8 cellular contexts compared by ENCODE assay signal in genomic region chr13:21637296-21637695, GRCh38. TPM values are rescaled to one million over a fixed set of nuclear protein-coding genes. Genes with fewer than 3 reads are reported as not detected.
DNase-seq lines count a peak whose midpoint lies in the region; ATAC-seq and TF ChIP-seq lines count a peak whose summit lies in the region.

No MANE protein-coding gene starts in this region.

- H4K8ac ChIP-seq in IMR-90 (ENCODE audit: low read depth in 2 of 2, low read length in 2 of 2): no peak overlapping the region

- in situ Hi-C loops in IMR-90 (cut with MboI; ENCODE audit: low sequenced_read_pairs): loop anchor here (25.0 kb wide), 3 partner anchors 1150 to 1675 kb away; no protein-coding TSS in a partner anchor

- ATAC-seq in CD4-positive, alpha-beta T cell (ENCODE audit: poor library complexity): peak; percentile 61
- peak; percentile 32; the same call in 1 of the 2 replicates for ATAC-seq in IMR-90 (ENCODE audit: low read depth)
- no peak for ATAC-seq in GM21367 (IDR thresholded peaks at IDR 0.05; ENCODE audit: unreplicated experiment)
- ATAC-seq in HG03442 (IDR thresholded peaks at IDR 0.05; ENCODE audit: unreplicated experiment): no peak

- H3K27ac ChIP-seq in CD4-positive, alpha-beta T cell (ENCODE audit: low read depth, low read length): no peak overlapping the region
- H3K27ac ChIP-seq in IMR-90 (ENCODE audit: insufficient read depth, low read length): no peak overlapping the region
- no peak overlapping the region for H3K27ac ChIP-seq in SK-N-SH (ENCODE audit: low read depth in 2 of 2, low read length in 1 of 2)
- peak overlapping the region; percentile 31 for H3K27ac ChIP-seq in colonic mucosa

- peaks cover 8% of the 10 kb centered on the region for H3K27me3 ChIP-seq in CD4-positive, alpha-beta T cell (ENCODE audit: control insufficient read depth, insufficient read depth, low read length)
- H3K27me3 ChIP-seq in IMR-90 (ENCODE audit: control insufficient read depth, insufficient read depth, low read length) (peaks cover 2% of the 10 kb centered on the region), SK-N-SH (ENCODE audit: insufficient read depth) (peaks cover 25% of the 10 kb centered on the region), colonic mucosa (no peaks in the 10 kb centered on the region)

- no peak for TF ChIP-seq CTCF in CD4-positive, alpha-beta T cell (IDR thresholded peaks at IDR 0.05)
- no peak for TF ChIP-seq CTCF in IMR-90 (conservative IDR thresholded peaks at IDR 0.05; ENCODE audit: low read depth, low read length)
- no peak for TF ChIP-seq CTCF in SK-N-SH (IDR thresholded peaks at IDR 0.05)
- no peak for TF ChIP-seq CTCF in colonic mucosa (IDR thresholded peaks at IDR 0.05)

- peak overlapping the region; percentile 42 for H3K4me3 Mint-ChIP-seq in CD4-positive, alpha-beta T cell

- H3F3A ChIP-seq in SK-N-SH (replicated peaks; ENCODE audit: insufficient read depth): no peaks in the 10 kb centered on the region

- no peak overlapping the region for H4K91ac ChIP-seq in IMR-90 (ENCODE audit: insufficient read depth, low read depth, low read length)

- H2BK120ac ChIP-seq in IMR-90 (ENCODE audit: low read depth, low read length): no peak overlapping the region

- H3K36me3 ChIP-seq in IMR-90 (ENCODE audit: control insufficient read depth, insufficient read depth, low read length) (no peaks in the 10 kb centered on the region), SK-N-SH (replicated peaks in 1 of 2; ENCODE audit: control insufficient read depth in 1 of 2, insufficient read depth in 2 of 2, low read length in 1 of 2) (no peaks in the 10 kb centered on the region), colonic mucosa (no peaks in the 10 kb centered on the region)

- H2BK20ac ChIP-seq in IMR-90 (ENCODE audit: low read depth, low read length): no peak overlapping the region

- no peak overlapping the region for H3K56ac ChIP-seq in IMR-90 (ENCODE audit: extremely low read depth, insufficient read depth, low read length)

- no peaks in the 10 kb centered on the region for H4K20me1 ChIP-seq in IMR-90 (ENCODE audit: insufficient read depth, low read length)
- no peaks in the 10 kb centered on the region for H4K20me1 ChIP-seq in SK-N-SH (ENCODE audit: insufficient read depth)

- H3K9me1 ChIP-seq in IMR-90 (ENCODE audit: insufficient read depth, low read length): no peaks in the 10 kb centered on the region; the same call in 1 of the 2 replicates

- no peaks in the 10 kb centered on the region for H3K79me1 ChIP-seq in IMR-90 (ENCODE audit: low read depth in 1 of 2, low read length in 2 of 2)

- no peak for TF ChIP-seq EP300 in SK-N-SH (IDR thresholded peaks at IDR 0.05; ENCODE audit: borderline replicate concordance in 1 of 2, low read depth in 1 of 2, low read length in 1 of 2)

- no CpG with 5 or more reads among the region's 13 CpGs for WGBS in IMR-90 (ENCODE audit: extremely low coverage in 2 of 2, insufficient read length in 1 of 2), 2 experiments
- 3% methylated on average over 9 of the region's 13 CpGs for WGBS in SK-N-SH (ENCODE audit: low lambda C conversion rate)

- intact Hi-C loops in CD4-positive, alpha-beta T cell (cut with DNase I, micrococcal nuclease): loop anchor here (5.0 to 10.0 kb wide), 8 partner anchors 35 to 1385 kb away; partner anchors contain the start of gene FGF9 (in 1 of the 2)
- intact Hi-C loops in IMR-90 (cut with micrococcal nuclease) (loop anchor here (5.0 kb wide), 2 partner anchors 35 to 550 kb away; partner anchors contain the start of gene FGF9), colonic mucosa (cut with DNase I) (loop anchor here (10.0 kb wide), 1 partner anchor 468 kb away; no protein-coding TSS in a partner anchor)

- no peaks in the 10 kb centered on the region for H3K9me2 ChIP-seq in SK-N-SH

- POLR2A ChIA-PET in CD4-positive, alpha-beta T cell (lab: Charles Lee): interaction anchor here (1.0 to 3.3 kb wide), 4 partner anchors 33 to 641 kb away, joined by 4 to 20 read pairs (median 9); partner anchors contain the start of genes FGF9 and MICU2
- POLR2A ChIA-PET in IMR-90 (lab: Charles Lee; ENCODE audit: unreplicated experiment) (no interaction called here), SK-N-SH (lab: Yijun Ruan, JAX) (no interaction called here)

- no peak overlapping the region for H3K23ac ChIP-seq in IMR-90 (ENCODE audit: low read depth, low read length)

- H2AFZ ChIP-seq in IMR-90 (replicated peaks; ENCODE audit: low read length, poor library complexity) (peak overlapping the region; percentile 48), SK-N-SH (ENCODE audit: low read depth) (no peak overlapping the region)

- H3K4me3 ChIP-seq in IMR-90 (ENCODE audit: insufficient read depth, low read depth, low read length) (no peak overlapping the region), SK-N-SH (ENCODE audit: low read depth in 2 of 2, low read length in 1 of 2) (no peak overlapping the region), colonic mucosa (no peak overlapping the region)

- H3K27ac Mint-ChIP-seq in CD4-positive, alpha-beta T cell: no peak overlapping the region

- H3K4me2 ChIP-seq in IMR-90 (ENCODE audit: low read depth, low read length) (no peak overlapping the region), SK-N-SH (0 out of 2 replicates have a peak overlapping the region, but pooled peaks have one; percentile 48)

- H2AK9ac ChIP-seq in IMR-90 (replicated peaks; ENCODE audit: low read depth, low read length, poor library complexity): peak overlapping the region; percentile 69

- TF ChIP-seq POLR2A in IMR-90 (IDR thresholded peaks at IDR 0.05; ENCODE audit: low read depth, low read length): no peak

- H4K5ac ChIP-seq in IMR-90 (ENCODE audit: low read depth, low read length): no peak overlapping the region

- no peak overlapping the region for H3K4ac ChIP-seq in IMR-90 (ENCODE audit: low read depth, low read length)

- H2BK15ac ChIP-seq in IMR-90 (ENCODE audit: low read depth, low read length): no peak overlapping the region

- H3K4me1 ChIP-seq in IMR-90 (ENCODE audit: control insufficient read depth, insufficient read depth, low read length): peaks cover 3% of the 10 kb centered on the region; the same call in 1 of the 2 replicates
- H3K4me1 ChIP-seq in SK-N-SH (ENCODE audit: control insufficient read depth in 1 of 2, insufficient read depth in 2 of 2, low read depth in 1 of 2, low read length in 1 of 2): peaks cover 0 to 7% of the 10 kb centered on the region in 2 experiments; a peak in 1 of 4 replicates
- H3K4me1 ChIP-seq in colonic mucosa: no peaks in the 10 kb centered on the region

- H3K9ac ChIP-seq in IMR-90 (ENCODE audit: low read depth, low read length): no peak overlapping the region
- H3K9ac ChIP-seq in SK-N-SH: no peak overlapping the region
- no peak overlapping the region for H3K9ac ChIP-seq in colonic mucosa (ENCODE audit: low read depth in 2 of 2, low read length in 2 of 2)

- H2BK5ac ChIP-seq in IMR-90 (ENCODE audit: low read depth, low read length, poor library complexity, severe bottlenecking): no peak overlapping the region

- H3K36me3 Mint-ChIP-seq in CD4-positive, alpha-beta T cell (ENCODE audit: low read depth): no peaks in the 10 kb centered on the region

- BruUV-seq in IMR-90 (replicated peaks; lab: Mats Ljungman, UMichigan): no TSS peak

- H3K4me1 Mint-ChIP-seq in CD4-positive, alpha-beta T cell (ENCODE audit: low read depth): no peaks in the 10 kb centered on the region

- no peaks in the 10 kb centered on the region for H3K79me2 ChIP-seq in SK-N-SH (ENCODE audit: insufficient read depth)

- no peak overlapping the region for H3K14ac ChIP-seq in IMR-90 (replicated peaks; ENCODE audit: low read depth, low read length)

- H3K27me3 Mint-ChIP-seq in CD4-positive, alpha-beta T cell: peaks cover 19% of the 10 kb centered on the region

- dilution Hi-C loops in IMR-90 (cut with HindIII; ENCODE audit: low sequenced_read_pairs, unreplicated experiment): no loop called here

- H3K9me3 ChIP-seq in CD4-positive, alpha-beta T cell (ENCODE audit: control insufficient read depth, low read length): no peaks in the 10 kb centered on the region
- H3K9me3 ChIP-seq in IMR-90 (ENCODE audit: control insufficient read depth, insufficient read depth, low read length) (no peaks in the 10 kb centered on the region), SK-N-SH (no peaks in the 10 kb centered on the region), colonic mucosa (no peaks in the 10 kb centered on the region)

- no peak overlapping the region for H3K18ac ChIP-seq in IMR-90 (ENCODE audit: low read depth, low read length)

- peak in 7 of 10 experiments; percentile 7 to 38 (median 20) for DNase-seq in CD4-positive, alpha-beta T cell
- DNase-seq in IMR-90 (peak; percentile 43), SK-N-SH (no peak), colonic mucosa (peak; percentile 88), germinal center (ENCODE audit: low spot score) (no peak)
- DNase-seq in stimulated activated CD8-positive, alpha-beta memory T cell treated with anti-CD3 and anti-CD28 coated beads, Interleukin-7, amount 100 ng/mL, for 24 hours (ENCODE audit: low read depth): peak; percentile 6

- no peaks in the 10 kb centered on the region for H3K9me3 Mint-ChIP-seq in CD4-positive, alpha-beta T cell

- CTCF ChIA-PET in CD4-positive, alpha-beta T cell (lab: Charles Lee): interaction anchor here (1.4 to 1.8 kb wide), 5 partner anchors 28 to 642 kb away, joined by 3 to 13 read pairs (median 5); partner anchors contain the start of gene FGF9
- CTCF ChIA-PET in IMR-90 (lab: Yijun Ruan, JAX): interaction anchor here (1.3 to 1.7 kb wide), 4 partner anchors 11 to 640 kb away, joined by 3 to 5 read pairs (median 4); no protein-coding TSS in a partner anchor
- CTCF ChIA-PET in SK-N-SH (lab: Yijun Ruan, JAX): interaction anchor here (0.9 to 3.8 kb wide), 16 partner anchors 10 to 1158 kb away, joined by 3 to 53 read pairs (median 8); partner anchors contain the start of gene MICU2

- no peak overlapping the region for H2AK5ac ChIP-seq in IMR-90 (ENCODE audit: low read depth, low read length)

- no peak for TF ChIP-seq RAD21 in IMR-90 (IDR thresholded peaks at IDR 0.05; ENCODE audit: low read length)
- TF ChIP-seq RAD21 in SK-N-SH (IDR thresholded peaks at IDR 0.05; ENCODE audit: low read length): no peak

RNA-seq across cellular contexts. Expression of gene MICU2, which starts 33.3 kb away (rescaled TPM):
- total RNA-seq in CD4-positive, alpha-beta T cell: 10 to 100 TPM; 25.4 to 28.4 TPM
- total RNA-seq in IMR-90 (2012; rRNA removed) (14.9 and 29.2 TPM in 2 replicates), colonic mucosa (10 to 100 TPM; 32.3 to 54.6 TPM)
- polyA plus RNA-seq in IMR-90 (2012; rRNA removed) (23.0 and 25.0 TPM in 2 replicates), SK-N-SH (2012; rRNA removed) (46.4 and 56.0 TPM in 2 replicates)
- polyA plus RNA-seq in IMR-90 (2012; cell fraction: cytosol; rRNA removed): 19.2 and 36.9 TPM in 2 replicates
- 33.4 and 42.3 TPM in 2 replicates for polyA plus RNA-seq in IMR-90 (2012; cell fraction: nucleus; rRNA removed; ENCODE audit: low replicate concordance)
- 44.4 and 45.8 TPM in 2 replicates for polyA plus RNA-seq in SK-N-SH (2012; cell fraction: cytosol; rRNA removed)
- 42.5 and 58.5 TPM in 2 replicates for polyA plus RNA-seq in SK-N-SH (2012; cell fraction: nucleus; rRNA removed)

RNA-seq across cellular contexts. Expression of gene FGF9, which starts 33.6 kb away (rescaled TPM):
- total RNA-seq in CD4-positive, alpha-beta T cell: 1 to 10 TPM; 2.2 to 3.4 TPM
- under 0.01 TPM in 2 replicates for total RNA-seq in IMR-90 (2012; rRNA removed)
- 0.03 and 0.05 TPM in 2 replicates for polyA plus RNA-seq in IMR-90 (2012; rRNA removed)
- polyA plus RNA-seq in IMR-90 (2012; cell fraction: cytosol; rRNA removed): 0.01 TPM in 1 of 2 replicates, not detected in the other
- polyA plus RNA-seq in IMR-90 (2012; cell fraction: nucleus; rRNA removed; ENCODE audit: low replicate concordance): 0.07 and 0.39 TPM in 2 replicates
- polyA plus RNA-seq in SK-N-SH (2012; rRNA removed): not detected in 2 replicates
- polyA plus RNA-seq in SK-N-SH (2012; cell fraction: cytosol; rRNA removed): not detected in 2 replicates
- polyA plus RNA-seq in SK-N-SH (2012; cell fraction: nucleus; rRNA removed): not detected in 2 replicates
- 1 to 10 TPM in 1 of 2 donors, under 1 TPM in 1; 0.67 to 1.2 TPM for total RNA-seq in colonic mucosa

Comparison
In these comparisons a context has a peak if more than half of its experiments do, and no peak if none do; other contexts are left out.
1. ATAC-seq: peak in CD4-positive, alpha-beta T cell (single experiment) and IMR-90 (single experiment); none in GM21367 (single experiment) and HG03442 (single experiment).
2. DNase-seq: peak in CD4-positive, alpha-beta T cell (7 of 10), IMR-90 (single experiment), colonic mucosa (single experiment) and stimulated activated CD8-positive, alpha-beta memory T cell treated with anti-CD3 and anti-CD28 coated beads, Interleukin-7, amount 100 ng/mL, for 24 hours (single experiment); none in SK-N-SH (single experiment) and germinal center (single experiment).